In genomic region chr22:26852176-26852575, GRCh38 we compare ENCODE assay signal across 22 cellular contexts.
DNase-seq lines count a peak whose midpoint lies in the region; ATAC-seq, FAIRE-seq and TF ChIP-seq lines count a peak whose summit lies in the region.
"Had no signal": no experiment of that assay in that cellular context is flagged by ENCODE, and none has a peak within 500 bp of the region (broad histone marks: within the 10 kb centered on the region; RNA-seq: fewer than 3 reads in every experiment).

No MANE protein-coding gene starts in this region.

- H3K9me1 ChIP-seq in K562 (ENCODE audit: control insufficient read depth, insufficient read depth, low read length), result no peaks in the 10 kb centered on the region

- in situ Hi-C loops in HepG2 (cut with HindIII; ENCODE audit: extremely low pct_ligation_motif_present, low pct_unique_long_range_greater_than_20kb) (no loop called here), K562 (cut with MboI) (no loop called here), brain microvascular endothelial cell (cut with HindIII; ENCODE audit: low pct_ligation_motif_present, low sequenced_read_pairs) (no loop called here)

- CTCF ChIA-PET in HepG2 (lab: Yijun Ruan, JAX; ENCODE audit: low intra/inter-chr PET ratio, low total read pairs) (no interaction called here), K562 (lab: Yijun Ruan, JAX; ENCODE audit: low intra/inter-chr PET ratio) (no interaction called here)

- H3K27ac Mint-ChIP-seq in chondrocyte (ENCODE audit: unreplicated experiment), result no peak overlapping the region
- H3K27ac Mint-ChIP-seq: activated T-cell treated with anti-CD3 and anti-CD28 coated beads, Interleukin-2, amount 50 U/mL, for 72 hours; stimulated activated naive B cell treated with anti-CD40 and anti-IgM and Interleukin-4, amounts not matched to agents 10 μg/mL and 1 μg/mL and 100 μg/mL, for 72 hours had no signal

- H3K9ac ChIP-seq in HepG2 (ENCODE audit: insufficient read depth, low read depth, low read length) (no peak overlapping the region), K562 (ENCODE audit: insufficient read depth in 1 of 2, low read depth in 2 of 2, low read length in 2 of 2) (no peak overlapping the region), kidney (ENCODE audit: low read length in 2 of 2) (no peak overlapping the region)

- TF ChIP-seq EP300 in HepG2 (IDR thresholded peaks at IDR 0.05; ENCODE audit: low read depth in 2 of 2, low read length in 2 of 2), result no peak
- TF ChIP-seq EP300 in HepG2 (CRISPR knock-in tag; IDR thresholded peaks at IDR 0.05; ENCODE audit: borderline replicate concordance), result no peak
- TF ChIP-seq EP300 in K562 (IDR thresholded peaks at IDR 0.05; ENCODE audit: low read length), result no peak

- no peak for TF ChIP-seq POLR2A in HepG2 (IDR thresholded peaks at IDR 0.05; ENCODE audit: insufficient read depth in 1 of 2, low read depth in 2 of 2, low read length in 2 of 2)
- TF ChIP-seq POLR2A in right lobe of liver (IDR thresholded peaks at IDR 0.05), result no peak
- no peak for TF ChIP-seq POLR2A in K562 (conservative IDR thresholded peaks at IDR 0.05)
- no peak for TF ChIP-seq POLR2A in lower leg skin (IDR thresholded peaks at IDR 0.05)

- peaks cover 25% of the 10 kb centered on the region for H3K4me1 Mint-ChIP-seq in chondrocyte (ENCODE audit: low read depth)
- H3K4me1 Mint-ChIP-seq: stimulated activated naive B cell treated with anti-CD40 and anti-IgM and Interleukin-4, amounts not matched to agents 10 μg/mL and 1 μg/mL and 100 μg/mL, for 72 hours had no signal

- no peaks in the 10 kb centered on the region for H3K9me3 Mint-ChIP-seq in chondrocyte (ENCODE audit: low read depth)
- H3K9me3 Mint-ChIP-seq: activated T-cell treated with anti-CD3 and anti-CD28 coated beads, Interleukin-2, amount 50 U/mL, for 72 hours; stimulated activated naive B cell treated with anti-CD40 and anti-IgM and Interleukin-4, amounts not matched to agents 10 μg/mL and 1 μg/mL and 100 μg/mL, for 72 hours had no signal

- H3K27me3 ChIP-seq in HepG2 (ENCODE audit: control insufficient read depth in 1 of 2, insufficient read depth in 2 of 2, low read length in 2 of 2), result no peaks in the 10 kb centered on the region
- no peaks in the 10 kb centered on the region for H3K27me3 ChIP-seq in right lobe of liver
- no peaks in the 10 kb centered on the region for H3K27me3 ChIP-seq in K562 (ENCODE audit: control insufficient read depth in 2 of 2, insufficient read depth in 2 of 2, low read length in 2 of 2)
- peaks cover under 1% of the 10 kb centered on the region for H3K27me3 ChIP-seq in brain microvascular endothelial cell (replicated peaks)
- H3K27me3 ChIP-seq in right cardiac atrium (ENCODE audit: control insufficient read depth, insufficient read depth), result no peaks in the 10 kb centered on the region
- H3K27me3 ChIP-seq: spleen, upper lobe of left lung had no signal

- H3K4me2 ChIP-seq in HepG2 (ENCODE audit: low read depth, low read length) (no peak overlapping the region), K562 (ENCODE audit: insufficient read depth, low read length) (no peak overlapping the region)

- no peak overlapping the region for H3K4me3 Mint-ChIP-seq in chondrocyte (ENCODE audit: unreplicated experiment)
- H3K4me3 Mint-ChIP-seq: activated T-cell treated with anti-CD3 and anti-CD28 coated beads, Interleukin-2, amount 50 U/mL, for 72 hours; stimulated activated naive B cell treated with anti-CD40 and anti-IgM and Interleukin-4, amounts not matched to agents 10 μg/mL and 1 μg/mL and 100 μg/mL, for 72 hours had no signal

- TF ChIP-seq RAD21 in HepG2 (CRISPR knock-in tag; IDR thresholded peaks at IDR 0.05), result no peak
- TF ChIP-seq RAD21 in K562 (CRISPR knock-in tag; conservative IDR thresholded peaks at IDR 0.05 in 1 of 2, IDR thresholded peaks at IDR 0.05 in 1 of 2), result no peak

- H3K4me1 ChIP-seq in HepG2 (ENCODE audit: insufficient read depth, low read length) (no peaks in the 10 kb centered on the region), right lobe of liver (no peaks in the 10 kb centered on the region), K562 (replicated peaks in 1 of 2; ENCODE audit: control insufficient read depth in 2 of 2, insufficient read depth in 2 of 2, low read length in 2 of 2) (no peaks in the 10 kb centered on the region), kidney (ENCODE audit: control insufficient read depth in 1 of 2, insufficient read depth in 1 of 2, low read depth in 1 of 2, low read length in 2 of 2) (no peaks in the 10 kb centered on the region), right cardiac atrium (ENCODE audit: control insufficient read depth, insufficient read depth, low read length) (no peaks in the 10 kb centered on the region)
- H3K4me1 ChIP-seq: foreskin keratinocyte, spleen, upper lobe of left lung had no signal

- no peaks in the 10 kb centered on the region for H3K36me3 ChIP-seq in HepG2 (replicated peaks in 1 of 2; ENCODE audit: control insufficient read depth in 1 of 2, insufficient read depth in 2 of 2, low read length in 2 of 2)
- H3K36me3 ChIP-seq in right lobe of liver, result no peaks in the 10 kb centered on the region
- H3K36me3 ChIP-seq in K562 (ENCODE audit: control insufficient read depth, insufficient read depth, low read length), result no peaks in the 10 kb centered on the region
- H3K36me3 ChIP-seq in kidney (ENCODE audit: control insufficient read depth in 1 of 2, insufficient read depth in 2 of 2, low read length in 2 of 2), result no peaks in the 10 kb centered on the region
- H3K36me3 ChIP-seq in brain microvascular endothelial cell (replicated peaks), result no peaks in the 10 kb centered on the region
- H3K36me3 ChIP-seq: upper lobe of left lung had no signal

- H4K20me1 ChIP-seq in HepG2 (ENCODE audit: insufficient read depth, low read length), result no peaks in the 10 kb centered on the region
- H4K20me1 ChIP-seq in K562 (replicated peaks; ENCODE audit: control insufficient read depth, insufficient read depth, low read length), result no peaks in the 10 kb centered on the region

- no peak for TF ChIP-seq CTCF in HepG2 (CRISPR knock-in tag; IDR thresholded peaks at IDR 0.05)
- no peak for TF ChIP-seq CTCF in right lobe of liver (IDR thresholded peaks at IDR 0.05)
- no peak for TF ChIP-seq CTCF in K562 (IDR thresholded peaks at IDR 0.05 in 2 of 3, conservative IDR thresholded peaks at IDR 0.05 in 1 of 3; ENCODE audit: insufficient read depth in 2 of 3, low read depth in 1 of 3, low read length in 3 of 3)
- TF ChIP-seq CTCF in lower leg skin (IDR thresholded peaks at IDR 0.05), result no peak
- no peak for TF ChIP-seq CTCF in chondrocyte (IDR thresholded peaks at IDR 0.05)
- no peak for TF ChIP-seq CTCF in kidney (IDR thresholded peaks at IDR 0.05; ENCODE audit: borderline replicate concordance, extremely low read depth, insufficient read depth)
- TF ChIP-seq CTCF in brain microvascular endothelial cell (IDR thresholded peaks at IDR 0.05; ENCODE audit: low read depth, low read length, missing control alignments), result no peak

- BruUV-seq in HepG2 (replicated peaks; lab: Mats Ljungman, UMichigan), result no TSS peak
- no TSS peak for BruUV-seq in K562 (replicated peaks; lab: Mats Ljungman, UMichigan)

- H3K36me3 Mint-ChIP-seq in chondrocyte (ENCODE audit: low read depth), result no peaks in the 10 kb centered on the region

- H3K79me2 ChIP-seq in HepG2 (ENCODE audit: insufficient read depth, low read length), result no peaks in the 10 kb centered on the region
- no peaks in the 10 kb centered on the region for H3K79me2 ChIP-seq in K562 (ENCODE audit: control insufficient read depth, insufficient read depth, low read length)

- H3K9me3 ChIP-seq in HepG2 (ENCODE audit: low read length), result no peaks in the 10 kb centered on the region
- H3K9me3 ChIP-seq in right lobe of liver, result no peaks in the 10 kb centered on the region
- no peaks in the 10 kb centered on the region for H3K9me3 ChIP-seq in K562 (replicated peaks; ENCODE audit: control insufficient read depth, insufficient read depth, low read depth, low read length)
- H3K9me3 ChIP-seq in kidney (ENCODE audit: control insufficient read depth in 1 of 2, low read length in 2 of 2), result no peaks in the 10 kb centered on the region
- no peaks in the 10 kb centered on the region for H3K9me3 ChIP-seq in right cardiac atrium (ENCODE audit: control insufficient read depth, low read length)
- H3K9me3 ChIP-seq: spleen, upper lobe of left lung had no signal

- WGBS in HepG2 (ENCODE audit: low lambda C conversion rate), result 16% methylated on average over 6 of the region's 6 CpGs
- whole genome bisulfite sequencing in right lobe of liver (ENCODE audit: insufficient coverage, low coverage, low lambda C conversion rate, missing lambda C conversion rate), result 36% methylated on average over 6 of the region's 6 CpGs
- 2% methylated on average over 6 of the region's 6 CpGs for WGBS in K562 (ENCODE audit: insufficient coverage, low coverage, missing lambda C conversion rate)
- WGBS in lower leg skin, 2 donors, result 69 to 77% methylated on average over 6 of the region's 6 CpGs
- 54% methylated on average over 6 of the region's 6 CpGs for WGBS in right cardiac atrium

- H3K27ac ChIP-seq in HepG2 (ENCODE audit: extremely low read length, insufficient read depth, low read length) (no peak overlapping the region), right lobe of liver (no peak overlapping the region), K562 (ENCODE audit: extremely low read depth, low read depth, low read length) (no peak overlapping the region), kidney (ENCODE audit: low read depth in 2 of 2, low read length in 2 of 2) (no peak overlapping the region), brain microvascular endothelial cell (no peak overlapping the region), right cardiac atrium (ENCODE audit: low read length) (no peak overlapping the region)
- H3K27ac ChIP-seq: foreskin keratinocyte, HL-60, spleen, upper lobe of left lung had no signal

- DNase-seq in HepG2 (ENCODE audit: low spot score) (no peak), right lobe of liver (no peak), K562 (ENCODE audit: extremely low read depth in 1 of 4, low spot score in 3 of 4) (peak; percentile 15 to 39 (median 22)), lower leg skin (ENCODE audit: low spot score in 2 of 2) (peak; percentile 4 to 15), chondrocyte (ENCODE audit: low spot score) (no peak), kidney (no peak), brain microvascular endothelial cell (no peak), right cardiac atrium (no peak)
- DNase-seq: activated CD4-positive, alpha-beta T cell treated with anti-CD3 and anti-CD28 coated beads, Interleukin-2, amount 50 U/mL, for 4 hours; activated T-cell treated with anti-CD3 and anti-CD28 coated beads, Interleukin-2, amount 50 U/mL, for 72 hours; COR-L47; foreskin keratinocyte; GF-D8; Kasumi-1; NCI-H146; NCI-H345; spleen; stimulated activated naive B cell treated with anti-CD40 and anti-IgM and Interleukin-4, amounts not matched to agents 10 μg/mL and 1 μg/mL and 100 μg/mL, for 72 hours; upper lobe of left lung had no signal

- POLR2A ChIA-PET in HepG2 (lab: Yijun Ruan, JAX) (no interaction called here), K562 (lab: Yijun Ruan, JAX) (no interaction called here)

- no peak overlapping the region for H3K4me3 ChIP-seq in HepG2 (replicated peaks in 1 of 3; ENCODE audit: insufficient read depth in 1 of 3, low read depth in 2 of 3, low read length in 3 of 3)
- H3K4me3 ChIP-seq in right lobe of liver, result no peak overlapping the region
- H3K4me3 ChIP-seq in K562, result no peak overlapping the region
- H3K4me3 ChIP-seq in lower leg skin (ENCODE audit: low read depth, poor library complexity, severe bottlenecking), result no peak overlapping the region
- no peak overlapping the region for H3K4me3 ChIP-seq in kidney (ENCODE audit: low read length in 2 of 2)
- no peak overlapping the region for H3K4me3 ChIP-seq in brain microvascular endothelial cell (ENCODE audit: low read depth, low read length)
- H3K4me3 ChIP-seq in right cardiac atrium (ENCODE audit: low read length), result no peak overlapping the region
- H3K4me3 ChIP-seq: spleen, upper lobe of left lung had no signal

- no peak for ATAC-seq in HepG2
- no peak for ATAC-seq in right lobe of liver
- ATAC-seq in K562, result 0 out of 3 replicates have a peak, but pooled peaks have one; percentile 49
- ATAC-seq in right cardiac atrium, result no peak
- ATAC-seq: activated T-cell treated with anti-CD3 and anti-CD28 coated beads, Interleukin-2, amount 50 U/mL, for 72 hours; foreskin keratinocyte; stimulated activated naive B cell treated with anti-CD40 and anti-IgM and Interleukin-4, amounts not matched to agents 10 μg/mL and 1 μg/mL and 100 μg/mL, for 72 hours had no signal

- intact Hi-C loops in HepG2 (cut with micrococcal nuclease; ENCODE audit: unreplicated experiment) (no loop called here), right lobe of liver (cut with DNase I) (no loop called here), K562 (cut with micrococcal nuclease) (no loop called here), lower leg skin (cut with DNase I; ENCODE audit: low total_unique reads) (no loop called here), kidney (cut with DNase I) (no loop called here), right cardiac atrium (cut with DNase I) (no loop called here)

- H2AFZ ChIP-seq in HepG2 (ENCODE audit: low read length), result no peak overlapping the region
- H2AFZ ChIP-seq in K562 (ENCODE audit: low read depth, low read length), result no peak overlapping the region

- FAIRE-seq in HepG2 (lab: Jason Lieb, UNC) (no peak), K562 (lab: Jason Lieb, UNC) (no peak), kidney (lab: Jason Lieb, UNC) (no peak)
- FAIRE-seq: endometrium, TTC549 had no signal

- H3K27me3 Mint-ChIP-seq in chondrocyte (ENCODE audit: low read depth), result no peaks in the 10 kb centered on the region

Comparison
In these comparisons a context has a peak if more than half of its experiments do, and no peak if none do; other contexts are left out.
1. DNase-seq: peak in K562 (4 of 4) and lower leg skin (2 of 2); none in HepG2 (single experiment), right lobe of liver (0 of 3), chondrocyte (single experiment), kidney (single experiment), brain microvascular endothelial cell (single experiment) and right cardiac atrium (0 of 3).
2. Of the 241 proteins assayed by ChIP-seq in both HepG2 and K562: peak only in HepG2: none; only in K562: EHMT2; in both: REST; in neither: 239.